In the genomic region with DNA sequence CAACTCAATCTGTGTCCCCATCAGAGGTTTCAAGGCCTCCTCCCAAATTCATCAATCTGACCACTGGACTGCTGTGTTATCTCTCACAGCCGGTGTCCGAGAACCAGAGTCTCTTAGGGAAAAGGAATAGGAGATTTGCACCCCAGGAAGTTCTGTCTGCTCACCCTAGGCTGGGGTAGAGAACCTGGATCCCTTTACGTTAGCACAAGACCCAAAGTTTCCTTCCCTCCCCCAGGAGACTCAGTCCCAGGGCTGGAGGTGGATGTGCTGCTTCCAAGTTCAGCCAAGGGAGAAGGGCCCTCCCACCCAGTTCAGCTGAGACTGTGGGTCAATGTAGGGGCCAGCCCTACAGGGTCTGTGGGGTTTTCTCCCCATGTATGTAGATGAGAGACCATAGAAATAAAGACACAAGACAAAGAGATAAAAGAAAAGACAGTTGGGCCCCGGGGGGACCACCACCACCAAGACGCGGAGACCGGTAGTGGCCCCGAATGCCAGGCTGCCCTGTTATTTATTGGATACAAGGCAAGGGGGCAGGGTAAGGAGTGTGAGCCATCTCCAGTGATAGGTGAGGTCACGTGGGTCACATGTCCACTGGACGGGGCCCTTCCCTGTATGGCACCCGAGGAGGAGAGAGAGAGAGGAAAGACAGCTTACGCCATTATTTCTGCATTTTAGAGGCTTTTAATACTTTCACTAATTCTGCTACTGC, we compare ENCODE assay signal across 10 cellular contexts. TPM values are rescaled to one million over a fixed set of nuclear protein-coding genes. Genes with fewer than 3 reads are reported as not detected.
DNase-seq lines count a peak whose midpoint lies in the region; TF ChIP-seq lines count a peak whose summit lies in the region.
"Had no signal": no experiment of that assay in that cellular context is flagged by ENCODE, and none has a peak within 500 bp of the region (broad histone marks: within the 10 kb centered on the region; RNA-seq: fewer than 3 reads in every experiment).

No MANE protein-coding gene starts in this region.

- no TSS peak for BruUV-seq in Caco-2 (replicated peaks; lab: Mats Ljungman, UMichigan)

- H3K27ac ChIP-seq in KOPT-K1 (ENCODE audit: low read depth, low read length, poor library complexity, severe bottlenecking), result peak overlapping the region; percentile 38

- H3K27ac Mint-ChIP-seq in Caco-2 (ENCODE audit: unreplicated experiment), result no peak overlapping the region
- H3K27ac Mint-ChIP-seq in dendritic cell treated with granulocyte-macrophage colony-stimulating factor and Interleukin-4, amounts not matched to agents 40 ng/mL and 50 ng/mL, for 4 days, result peak overlapping the region; percentile 21
- H3K27ac Mint-ChIP-seq in osteocyte (ENCODE audit: unreplicated experiment), result peak overlapping the region; percentile 54

- no peaks in the 10 kb centered on the region for H3K27me3 ChIP-seq in Caco-2 (replicated peaks; ENCODE audit: control insufficient read depth, insufficient read depth, low read length)

- TF ChIP-seq CTCF in Caco-2 (IDR thresholded peaks at IDR 0.05; ENCODE audit: insufficient read depth in 1 of 2, low read depth in 1 of 2, low read length in 1 of 2, severe bottlenecking in 1 of 2, unreplicated experiment in 1 of 2) (no peak), osteocyte (IDR thresholded peaks at IDR 0.05) (no peak)

- no peaks in the 10 kb centered on the region for H3K27me3 Mint-ChIP-seq in Caco-2 (ENCODE audit: insufficient read depth, unreplicated experiment)
- H3K27me3 Mint-ChIP-seq in dendritic cell treated with granulocyte-macrophage colony-stimulating factor and Interleukin-4, amounts not matched to agents 40 ng/mL and 50 ng/mL, for 4 days, result peaks cover 91% of the 10 kb centered on the region
- H3K27me3 Mint-ChIP-seq in osteocyte (ENCODE audit: unreplicated experiment), result no peaks in the 10 kb centered on the region

- 0 out of 2 replicates have a peak, but pooled peaks cover 4% of the 10 kb centered on the region for H3K4me1 ChIP-seq in Caco-2

- peak overlapping the region; percentile 60 for H3K4me3 Mint-ChIP-seq in Caco-2 (ENCODE audit: unreplicated experiment)
- peak overlapping the region; percentile 11 for H3K4me3 Mint-ChIP-seq in dendritic cell treated with granulocyte-macrophage colony-stimulating factor and Interleukin-4, amounts not matched to agents 40 ng/mL and 50 ng/mL, for 4 days
- no peak overlapping the region for H3K4me3 Mint-ChIP-seq in osteocyte (ENCODE audit: unreplicated experiment)

- POLR2A ChIA-PET in Caco-2 (lab: Charles Lee), result no interaction called here

- H3K4me1 Mint-ChIP-seq in Caco-2 (ENCODE audit: low read depth, unreplicated experiment) (peaks cover 7% of the 10 kb centered on the region), osteocyte (ENCODE audit: unreplicated experiment) (peaks cover 8% of the 10 kb centered on the region)
- H3K4me1 Mint-ChIP-seq in dendritic cell treated with granulocyte-macrophage colony-stimulating factor and Interleukin-4, amounts not matched to agents 40 ng/mL and 50 ng/mL, for 4 days (ENCODE audit: low read depth), result peaks cover 21% of the 10 kb centered on the region

- peaks cover 14% of the 10 kb centered on the region for H3K36me3 Mint-ChIP-seq in Caco-2 (ENCODE audit: insufficient read depth, unreplicated experiment)
- no peaks in the 10 kb centered on the region for H3K36me3 Mint-ChIP-seq in dendritic cell treated with granulocyte-macrophage colony-stimulating factor and Interleukin-4, amounts not matched to agents 40 ng/mL and 50 ng/mL, for 4 days (ENCODE audit: low read depth)
- no peaks in the 10 kb centered on the region for H3K36me3 Mint-ChIP-seq in osteocyte (ENCODE audit: unreplicated experiment)

- no peaks in the 10 kb centered on the region for H3K9me3 ChIP-seq in Caco-2
- H3K9me3 ChIP-seq in KOPT-K1 (ENCODE audit: insufficient read depth, low read length, poor library complexity, severe bottlenecking), result no peaks in the 10 kb centered on the region

- no peak for DNase-seq in Caco-2
- no peak for DNase-seq in osteocyte (ENCODE audit: extremely low spot score, unreplicated experiment)
- no peak for DNase-seq in NCI-H345 (lab: John Stamatoyannopoulos, UW)
- DNase-seq in DMS79 (lab: John Stamatoyannopoulos, UW), result no peak
- DNase-seq in DMS153 (lab: John Stamatoyannopoulos, UW), result no peak
- DNase-seq in DMS53 (lab: John Stamatoyannopoulos, UW), result no peak

- CTCF ChIA-PET in Caco-2 (lab: Charles Lee), result interaction anchor here (0.6 to 1.2 kb wide), 6 partner anchors 13 to 402 kb away, joined by 3 to 7 read pairs (median 4); no protein-coding TSS in a partner anchor

- H3K4me3 ChIP-seq in Caco-2 (ENCODE audit: low read depth, low read length), result no peak overlapping the region

- intact Hi-C loops in Caco-2 (cut with micrococcal nuclease; ENCODE audit: unreplicated experiment), result loop anchor here (5.0 kb wide), 1 partner anchor 33 kb away; no protein-coding TSS in a partner anchor
- intact Hi-C loops in dendritic cell treated with granulocyte-macrophage colony-stimulating factor and Interleukin-4, amounts not matched to agents 40 ng/mL and 50 ng/mL, for 4 days (cut with micrococcal nuclease), result no loop called here

- no peaks in the 10 kb centered on the region for H3K36me3 ChIP-seq in Caco-2 (ENCODE audit: control insufficient read depth, insufficient read depth, low read length)
- no peaks in the 10 kb centered on the region for H3K36me3 ChIP-seq in KOPT-K1 (ENCODE audit: insufficient read depth, low read length)

- H3K9me3 Mint-ChIP-seq in Caco-2 (ENCODE audit: unreplicated experiment), result no peaks in the 10 kb centered on the region
- no peaks in the 10 kb centered on the region for H3K9me3 Mint-ChIP-seq in dendritic cell treated with granulocyte-macrophage colony-stimulating factor and Interleukin-4, amounts not matched to agents 40 ng/mL and 50 ng/mL, for 4 days
- no peaks in the 10 kb centered on the region for H3K9me3 Mint-ChIP-seq in osteocyte (ENCODE audit: unreplicated experiment)

RNA-seq across cellular contexts. Expression of gene OR1F1, which starts 22.7 kb away (rescaled TPM):
- not detected in 2 replicates for total RNA-seq in Caco-2 (2022)
- not detected in 2 replicates for total RNA-seq in osteocyte
- total RNA-seq: HT1080, kidney epithelial cell had no signal

RNA-seq across cellular contexts. Expression of gene ZNF213, which starts 30.4 kb away (rescaled TPM):
- total RNA-seq in Caco-2 (2022) (5.3 and 5.5 TPM in 2 replicates), osteocyte (13.4 and 14.3 TPM in 2 replicates)

RNA-seq across cellular contexts. Expression of gene ZNF205, which starts 52.9 kb away (rescaled TPM):
- total RNA-seq in Caco-2 (2022) (10.3 and 13.5 TPM in 2 replicates), osteocyte (14.8 and 15.9 TPM in 2 replicates)
